1 cellular context compared by ENCODE assay signal in the genomic region with DNA sequence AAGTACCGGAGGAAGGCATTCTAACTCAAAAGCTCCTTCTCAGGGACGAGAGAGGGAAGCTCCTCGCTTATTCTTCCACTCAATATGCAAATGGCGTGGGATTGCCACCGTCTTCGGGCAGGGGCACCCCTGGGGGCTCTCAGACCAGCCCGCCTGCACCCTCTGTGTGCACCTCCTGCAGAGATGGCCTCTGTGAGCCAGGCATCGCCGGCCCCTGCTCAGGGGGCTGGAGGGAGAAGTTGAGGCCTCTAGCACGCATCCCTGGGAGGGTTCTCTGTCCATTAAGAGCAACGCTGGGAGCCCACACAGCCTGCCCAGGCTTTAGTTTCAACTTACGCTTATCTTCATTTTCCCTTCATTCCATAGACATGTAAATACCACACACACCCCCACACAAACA.
TF ChIP-seq lines count a peak whose summit lies in the region.

No MANE protein-coding gene starts in this region.

TF ChIP-seq in HEK293, 187 proteins besides CTCF, POLR2A, EP300 and RAD21 (continued from another document):
- TF ChIP-seq ZBTB6 (tag by site-specific recombination; IDR thresholded peaks at IDR 0.05) = no peak
- no peak for TF ChIP-seq ZNF19 (tag by site-specific recombination; IDR thresholded peaks at IDR 0.05; ENCODE audit: low read depth)
- no peak for TF ChIP-seq ZNF24 (tag by site-specific recombination; IDR thresholded peaks at IDR 0.05)
- TF ChIP-seq ZNF335 (tag by site-specific recombination; conservative IDR thresholded peaks at IDR 0.05) = no peak
- TF ChIP-seq ZNF501 (tag by site-specific recombination; IDR thresholded peaks at IDR 0.05) = no peak
- TF ChIP-seq ZFHX2 (tag by site-specific recombination; conservative IDR thresholded peaks at IDR 0.05) = peak; percentile 23; the same call in 1 of the 2 replicates
- TF ChIP-seq MZF1 (tag by site-specific recombination; IDR thresholded peaks at IDR 0.05; ENCODE audit: borderline replicate concordance) = no peak
- TF ChIP-seq, protein P1, sequence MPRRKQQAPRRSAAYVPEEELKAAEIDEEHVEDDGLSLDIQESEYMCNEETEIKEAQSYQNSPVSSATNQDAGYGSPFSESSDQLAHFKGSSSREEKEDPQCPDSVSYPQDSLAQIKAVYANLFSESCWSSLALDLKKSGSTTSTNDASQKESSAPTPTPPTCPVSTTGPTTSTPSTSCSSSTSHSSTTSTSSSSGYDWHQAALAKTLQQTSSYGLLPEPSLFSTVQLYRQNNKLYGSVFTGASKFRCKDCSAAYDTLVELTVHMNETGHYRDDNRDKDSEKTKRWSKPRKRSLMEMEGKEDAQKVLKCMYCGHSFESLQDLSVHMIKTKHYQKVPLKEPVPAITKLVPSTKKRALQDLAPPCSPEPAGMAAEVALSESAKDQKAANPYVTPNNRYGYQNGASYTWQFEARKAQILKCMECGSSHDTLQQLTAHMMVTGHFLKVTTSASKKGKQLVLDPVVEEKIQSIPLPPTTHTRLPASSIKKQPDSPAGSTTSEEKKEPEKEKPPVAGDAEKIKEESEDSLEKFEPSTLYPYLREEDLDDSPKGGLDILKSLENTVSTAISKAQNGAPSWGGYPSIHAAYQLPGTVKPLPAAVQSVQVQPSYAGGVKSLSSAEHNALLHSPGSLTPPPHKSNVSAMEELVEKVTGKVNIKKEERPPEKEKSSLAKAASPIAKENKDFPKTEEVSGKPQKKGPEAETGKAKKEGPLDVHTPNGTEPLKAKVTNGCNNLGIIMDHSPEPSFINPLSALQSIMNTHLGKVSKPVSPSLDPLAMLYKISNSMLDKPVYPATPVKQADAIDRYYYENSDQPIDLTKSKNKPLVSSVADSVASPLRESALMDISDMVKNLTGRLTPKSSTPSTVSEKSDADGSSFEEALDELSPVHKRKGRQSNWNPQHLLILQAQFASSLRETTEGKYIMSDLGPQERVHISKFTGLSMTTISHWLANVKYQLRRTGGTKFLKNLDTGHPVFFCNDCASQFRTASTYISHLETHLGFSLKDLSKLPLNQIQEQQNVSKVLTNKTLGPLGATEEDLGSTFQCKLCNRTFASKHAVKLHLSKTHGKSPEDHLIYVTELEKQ (tag by site-specific recombination; IDR thresholded peaks at IDR 0.05; ENCODE audit: borderline replicate concordance) = no peak
- TF ChIP-seq ZNF624 (tag by site-specific recombination; IDR thresholded peaks at IDR 0.05) = no peak
- no peak for TF ChIP-seq SCRT1 (tag by site-specific recombination; IDR thresholded peaks at IDR 0.05; ENCODE audit: borderline replicate concordance)
- TF ChIP-seq SALL2 (tag by site-specific recombination; IDR thresholded peaks at IDR 0.05; ENCODE audit: borderline replicate concordance) = no peak
- TF ChIP-seq PRDM2 (tag by site-specific recombination; IDR thresholded peaks at IDR 0.05; ENCODE audit: borderline replicate concordance) = no peak
